In genomic region chr11:32826113-32826512, GRCh38 we compare ENCODE assay signal across 9 cellular contexts. TPM values are rescaled to one million over a fixed set of nuclear protein-coding genes. Genes with fewer than 3 reads are reported as not detected.
"Had no signal": no experiment of that assay in that cellular context is flagged by ENCODE, and none has a peak within 500 bp of the region (broad histone marks: within the 10 kb centered on the region; RNA-seq: fewer than 3 reads in every experiment).

No MANE protein-coding gene starts in this region.

- FAIRE-seq: H54, HTR-8/SVneo had no signal

- H3K4me3 ChIP-seq: GM23248 had no signal

- H3K9ac ChIP-seq: GM23248 had no signal

- H3K9me3 Mint-ChIP-seq: H9, IgD-negative memory B cell had no signal

- H3K4me3 Mint-ChIP-seq: H9, IgD-negative memory B cell had no signal

- DNase-seq: GM23248, GOT3, H9, HCEC 1CT, KG1 had no signal

- H3K27ac ChIP-seq: GM23248 had no signal

- H2AFZ ChIP-seq: GM23248 had no signal

- H3K27ac Mint-ChIP-seq: H9, IgD-negative memory B cell had no signal

RNA-seq across cellular contexts. Expression of gene PRRG4, which starts 3.6 kb away (rescaled TPM):
- total RNA-seq: GM23248 had no signal
- polyA plus RNA-seq: GM23248, IgD-negative memory B cell had no signal

RNA-seq across cellular contexts. Expression of gene CCDC73, which starts 31.7 kb away (rescaled TPM):
- total RNA-seq: GM23248, HT-29 had no signal
- polyA plus RNA-seq: GM23248, IgD-negative memory B cell had no signal
